Comparison of ENCODE assay signal across 13 cellular contexts in genomic region chrX:10042055-10042454, GRCh38.
A peak's percentile ranks its signal among the peaks of the same experiment; 100 is the strongest.
DNase-seq lines count a peak whose midpoint lies in the region; ATAC-seq and TF ChIP-seq lines count a peak whose summit lies in the region.
"Had no signal": no experiment of that assay in that cellular context is flagged by ENCODE, and none has a peak within 500 bp of the region (broad histone marks: within the 10 kb centered on the region; RNA-seq: fewer than 3 reads in every experiment).

No MANE protein-coding gene starts in this region.

- H3K36me3 Mint-ChIP-seq in GM23338 (ENCODE audit: low read depth) (no peaks in the 10 kb centered on the region), naive B cell (no peaks in the 10 kb centered on the region), type B pancreatic cell (no peaks in the 10 kb centered on the region), H9 (ENCODE audit: insufficient read depth in 1 of 3, low read depth in 3 of 3) (peaks cover 2 to 11% (median 4%) of the 10 kb centered on the region in 3 experiments; a peak in 5 of 7 replicates)
- H3K36me3 Mint-ChIP-seq: CD4-positive, alpha-beta memory T cell; IgD-negative memory B cell had no signal

- no peak overlapping the region for H3T11ph ChIP-seq in H9 (ENCODE audit: low read length)

- H2AK5ac ChIP-seq in H9 (ENCODE audit: insufficient read length, low read length), result no peak overlapping the region

- H3F3A ChIP-seq in GM23338 (replicated peaks; ENCODE audit: low read depth), result no peaks in the 10 kb centered on the region
- no peaks in the 10 kb centered on the region for H3F3A ChIP-seq in SU-DHL-6 (ENCODE audit: insufficient read depth)

- no peaks in the 10 kb centered on the region for H3K79me1 ChIP-seq in H9 (ENCODE audit: insufficient read depth, low read depth, low read length, poor library complexity, severe bottlenecking)

- H4K8ac ChIP-seq in H9 (replicated peaks; ENCODE audit: insufficient read length, low read depth, low read length), result no peak overlapping the region

- no peaks in the 10 kb centered on the region for H3K23me2 ChIP-seq in H9 (ENCODE audit: insufficient read length, low read depth, low read length, poor library complexity, severe bottlenecking)

- no peaks in the 10 kb centered on the region for H3K9me3 Mint-ChIP-seq in GM23338
- H3K9me3 Mint-ChIP-seq in naive B cell, result no peaks in the 10 kb centered on the region
- no peaks in the 10 kb centered on the region for H3K9me3 Mint-ChIP-seq in type B pancreatic cell
- peaks cover 33 to 38% of the 10 kb centered on the region in 2 experiments for H3K9me3 Mint-ChIP-seq in H9
- H3K9me3 Mint-ChIP-seq: IgD-negative memory B cell had no signal

- H3K4me3 Mint-ChIP-seq in GM23338 (no peak overlapping the region), naive B cell (peak overlapping the region in 4 of 8 donors; percentile 5 to 80 (median 41)), type B pancreatic cell (no peak overlapping the region), H9 (no peak overlapping the region)
- H3K4me3 Mint-ChIP-seq: CD4-positive, alpha-beta memory T cell had no signal

- no peaks in the 10 kb centered on the region for H3K9me3 ChIP-seq in SU-DHL-6 (ENCODE audit: insufficient read depth, low read length)
- H3K9me3 ChIP-seq in H9 (ENCODE audit: control insufficient read depth, low read depth, low read length), result no peaks in the 10 kb centered on the region

- H4K91ac ChIP-seq in H9 (ENCODE audit: insufficient read length, low read depth, low read length), result no peak overlapping the region

- no peak overlapping the region; the same call in 1 of the 2 replicates for H3K14ac ChIP-seq in H9 (ENCODE audit: insufficient read depth, low read length)

- H3K27me3 ChIP-seq in GM23338 (ENCODE audit: insufficient read depth), result no peaks in the 10 kb centered on the region
- H3K27me3 ChIP-seq in SU-DHL-6 (ENCODE audit: low read length), result no peaks in the 10 kb centered on the region
- no peaks in the 10 kb centered on the region for H3K27me3 ChIP-seq in H9 (ENCODE audit: insufficient read depth, low read length)

- H3K27ac Mint-ChIP-seq in GM23338, result no peak overlapping the region
- peak overlapping the region in 2 of 6 donors; percentile 22 to 90 for H3K27ac Mint-ChIP-seq in naive B cell
- H3K27ac Mint-ChIP-seq in type B pancreatic cell, result no peak overlapping the region
- no peak overlapping the region; a peak in 1 of 7 replicates for H3K27ac Mint-ChIP-seq in H9
- H3K27ac Mint-ChIP-seq: CD4-positive, alpha-beta memory T cell; IgD-negative memory B cell had no signal

- H3K79me2 ChIP-seq in GM23338 (replicated peaks; ENCODE audit: insufficient read depth) (peaks cover 32% of the 10 kb centered on the region), SU-DHL-6 (ENCODE audit: insufficient read depth, low read length) (peaks cover 34% of the 10 kb centered on the region; the same call in 1 of the 2 replicates), H9 (ENCODE audit: insufficient read depth, low read length) (no peaks in the 10 kb centered on the region; the same call in 1 of the 2 replicates)

- no peak overlapping the region for H2BK12ac ChIP-seq in H9 (ENCODE audit: insufficient read length, low read depth, low read length)

- H3K27ac ChIP-seq in GM23338 (ENCODE audit: low read depth) (peak overlapping the region; percentile 58; the same call in 1 of the 2 replicates), SU-DHL-6 (ENCODE audit: low read depth, low read length) (peak overlapping the region; percentile 45), H9 (ENCODE audit: insufficient read length, low read depth, low read length) (no peak overlapping the region)

- no peaks in the 10 kb centered on the region for H3K27me3 Mint-ChIP-seq in GM23338 (ENCODE audit: insufficient read depth, low read depth, poor library complexity)
- no peaks in the 10 kb centered on the region for H3K27me3 Mint-ChIP-seq in naive B cell
- H3K27me3 Mint-ChIP-seq in type B pancreatic cell, result no peaks in the 10 kb centered on the region
- H3K27me3 Mint-ChIP-seq in H9 (ENCODE audit: low read depth), result no peaks in the 10 kb centered on the region
- H3K27me3 Mint-ChIP-seq: CD4-positive, alpha-beta memory T cell; IgD-negative memory B cell had no signal

- H3K36me3 ChIP-seq in GM23338 (ENCODE audit: insufficient read depth) (no peaks in the 10 kb centered on the region), SU-DHL-6 (ENCODE audit: low read length) (no peaks in the 10 kb centered on the region)

- no peak overlapping the region for H4K5ac ChIP-seq in H9 (ENCODE audit: insufficient read length, low read depth, low read length)

- no peak overlapping the region for H2AFZ ChIP-seq in GM23338
- no peak overlapping the region for H2AFZ ChIP-seq in SU-DHL-6 (ENCODE audit: low read depth, low read length, severe bottlenecking)
- no peak overlapping the region for H2AFZ ChIP-seq in H9 (ENCODE audit: low read length)

- no peak for TF ChIP-seq CTCF in GM23338 (conservative IDR thresholded peaks at IDR 0.05; ENCODE audit: low read depth in 2 of 2)
- no peak for TF ChIP-seq CTCF in SU-DHL-6 (IDR thresholded peaks at IDR 0.05; ENCODE audit: insufficient read depth, low read length, poor library complexity, severe bottlenecking)
- TF ChIP-seq CTCF in type B pancreatic cell (conservative IDR thresholded peaks at IDR 0.05), result no peak
- TF ChIP-seq CTCF in H9 (conservative IDR thresholded peaks at IDR 0.05), result no peak

- no peak overlapping the region for H3K18ac ChIP-seq in H9 (ENCODE audit: insufficient read length, low read depth, low read length)

- H3K4me3 ChIP-seq in GM23338, result no peak overlapping the region
- H3K4me3 ChIP-seq in SU-DHL-6 (ENCODE audit: insufficient read depth, low read length, poor library complexity, severe bottlenecking), result no peak overlapping the region

- no peak overlapping the region for H2BK20ac ChIP-seq in H9 (ENCODE audit: low read depth, low read length, poor library complexity, severe bottlenecking)

- H3K56ac ChIP-seq in H9 (ENCODE audit: insufficient read length, low read depth, low read length), result no peak overlapping the region

- H3K23ac ChIP-seq in H9 (ENCODE audit: insufficient read length, low read depth, low read length), result no peak overlapping the region

- H3K4me2 ChIP-seq in GM23338 (0 out of 2 replicates have a peak overlapping the region, but pooled peaks have one; percentile 1), SU-DHL-6 (ENCODE audit: low read depth, low read length, poor library complexity, severe bottlenecking) (no peak overlapping the region), H9 (ENCODE audit: insufficient read depth, insufficient read length, low read length) (no peak overlapping the region)

- no peak overlapping the region for H2BK15ac ChIP-seq in H9 (ENCODE audit: low read depth, low read length)

- peaks cover 12% of the 10 kb centered on the region for H3K4me1 ChIP-seq in GM23338 (ENCODE audit: insufficient read depth)
- H3K4me1 ChIP-seq in H9 (ENCODE audit: insufficient read depth, low read length), result peaks cover 18% of the 10 kb centered on the region; the same call in 1 of the 2 replicates

- H2BK120ac ChIP-seq in H9 (ENCODE audit: low read depth, low read length, poor library complexity, severe bottlenecking), result no peak overlapping the region

- DNase-seq in GM23338 (ENCODE audit: low spot score), result no peak
- no peak for DNase-seq in naive B cell
- peak; percentile 43 for DNase-seq in type B pancreatic cell (ENCODE audit: extremely low spot score, unreplicated experiment)
- no peak for DNase-seq in H9
- DNase-seq in NCI-H1417 treated with DMSO at 0.1 percent for 48 hours (lab: John Stamatoyannopoulos, UW), result no peak
- DNase-seq: AML-193; CD4-positive, alpha-beta memory T cell; DMS79; KG1 had no signal

- no peak overlapping the region for H2BK5ac ChIP-seq in H9 (ENCODE audit: insufficient read length, low read length)

- WGBS in H9 (ENCODE audit: extremely low coverage, insufficient read length, low lambda C conversion rate), result no CpG with 5 or more reads among the region's 4 CpGs

- H3K9ac ChIP-seq in SU-DHL-6 (ENCODE audit: low read length) (no peak overlapping the region), H9 (ENCODE audit: extremely low read depth, insufficient read length, low read length) (no peak overlapping the region)

- H4K20me1 ChIP-seq in GM23338 (replicated peaks; ENCODE audit: insufficient read depth), result no peaks in the 10 kb centered on the region
- H4K20me1 ChIP-seq in SU-DHL-6 (ENCODE audit: low read depth, low read length), result no peaks in the 10 kb centered on the region
- no peaks in the 10 kb centered on the region for H4K20me1 ChIP-seq in H9 (ENCODE audit: control insufficient read depth, insufficient read depth, insufficient read length)

- ATAC-seq in GM23338 (no peak), naive B cell (ENCODE audit: low read depth in 2 of 2) (peak; percentile 47 to 52), HG02973 (IDR thresholded peaks at IDR 0.05; ENCODE audit: unreplicated experiment) (no peak)
- ATAC-seq: HCT116 had no signal

- H3K4me1 Mint-ChIP-seq in GM23338 (peaks cover 21% of the 10 kb centered on the region), naive B cell (peaks cover 5 to 47% (median 28%) of the 10 kb centered on the region in 3 donors), type B pancreatic cell (ENCODE audit: unreplicated experiment) (no peaks in the 10 kb centered on the region), H9 (peaks cover 39 to 46% of the 10 kb centered on the region in 2 experiments)

- H3K9me2 ChIP-seq in GM23338 (ENCODE audit: insufficient read depth), result no peaks in the 10 kb centered on the region
- H3K9me2 ChIP-seq in SU-DHL-6 (replicated peaks; ENCODE audit: insufficient read depth, low read length), result no peaks in the 10 kb centered on the region

- no peak overlapping the region for H3K4ac ChIP-seq in H9 (ENCODE audit: low read depth, low read length)

TF ChIP-seq in GM23338, 12 proteins besides CTCF, POLR2A, EP300 and RAD21 (continues in another document):
- TF ChIP-seq ZNF331 (CRISPR knock-in tag; IDR thresholded peaks at IDR 0.05; ENCODE audit: low read depth) (no peak), STAT1 (IDR thresholded peaks at IDR 0.05; ENCODE audit: unreplicated experiment) (no peak), ETS1 (IDR thresholded peaks at IDR 0.05) (no peak), EZH2phosphoT487 (IDR thresholded peaks at IDR 0.05; ENCODE audit: unreplicated experiment) (no peak), CREB1 (CRISPR knock-in tag; IDR thresholded peaks at IDR 0.05; ENCODE audit: low read depth) (no peak)

Comparison
In these comparisons a context has a peak if more than half of its experiments do, and no peak if none do; other contexts are left out.
1. ATAC-seq: peak in naive B cell (2 of 2); none in GM23338 (single experiment) and HG02973 (single experiment).